ENCODE assay signal across 23 cellular contexts in genomic region chr18:78757014-78757413, GRCh38.
"Had no signal": no experiment of that assay in that cellular context is flagged by ENCODE, and none has a peak within 500 bp of the region (broad histone marks: within the 10 kb centered on the region; RNA-seq: fewer than 3 reads in every experiment).

No MANE protein-coding gene starts in this region.

- H3K36me3 ChIP-seq: lower lobe of right lung, neutrophil, right lobe of liver, tibial artery had no signal

- H3K4me1 ChIP-seq: lower lobe of right lung, parathyroid adenoma, right lobe of liver, testis, tibial artery had no signal

- H3K27ac ChIP-seq: lower lobe of right lung, neutrophil, parathyroid adenoma, right lobe of liver, testis, tibial artery had no signal

- H3K9me3 Mint-ChIP-seq: immature natural killer cell; natural killer cell; stimulated activated effector memory CD8-positive, alpha-beta T cell treated with anti-CD3 and anti-CD28 coated beads, Interleukin-12 subunit alpha, Interleukin-12 subunit beta, amount 100 ng/mL, for 72 hours; type B pancreatic cell had no signal

- H3K27ac Mint-ChIP-seq: immature natural killer cell; natural killer cell; progenitor cell of endocrine pancreas; stimulated activated effector memory CD8-positive, alpha-beta T cell treated with anti-CD3 and anti-CD28 coated beads, Interleukin-12 subunit alpha, Interleukin-12 subunit beta, amount 100 ng/mL, for 72 hours; type B pancreatic cell had no signal

- H3K9me3 ChIP-seq: lower lobe of right lung, neutrophil, right lobe of liver, testis had no signal

- H3K4me3 Mint-ChIP-seq: immature natural killer cell; natural killer cell; stimulated activated effector memory CD8-positive, alpha-beta T cell treated with anti-CD3 and anti-CD28 coated beads, Interleukin-12 subunit alpha, Interleukin-12 subunit beta, amount 100 ng/mL, for 72 hours; type B pancreatic cell had no signal

- H3K4me1 Mint-ChIP-seq: immature natural killer cell; natural killer cell; stimulated activated effector memory CD8-positive, alpha-beta T cell treated with anti-CD3 and anti-CD28 coated beads, Interleukin-12 subunit alpha, Interleukin-12 subunit beta, amount 100 ng/mL, for 72 hours had no signal

- H3K36me3 Mint-ChIP-seq: immature natural killer cell; natural killer cell; stimulated activated effector memory CD8-positive, alpha-beta T cell treated with anti-CD3 and anti-CD28 coated beads, Interleukin-12 subunit alpha, Interleukin-12 subunit beta, amount 100 ng/mL, for 72 hours; type B pancreatic cell had no signal

- FAIRE-seq: frontal cortex, urothelium cell line had no signal

- ATAC-seq: left ventricle myocardium superior; lower lobe of right lung; natural killer cell; right lobe of liver; stimulated activated effector memory CD8-positive, alpha-beta T cell treated with anti-CD3 and anti-CD28 coated beads, Interleukin-12 subunit alpha, Interleukin-12 subunit beta, amount 100 ng/mL, for 72 hours had no signal

- DNase-seq: cortex of kidney; effector CD4-positive, alpha-beta T cell; hypothalamus; immature natural killer cell; islet precursor cell; left ventricle myocardium superior; lower lobe of right lung; natural killer cell; stimulated activated CD4-positive, alpha-beta T cell treated with anti-CD3 and anti-CD28 coated beads, Interleukin-2, amount 100 ng/mL, for 24 hours; stimulated activated CD4-positive, alpha-beta T cell treated with anti-CD3 and anti-CD28 coated beads, Interleukin-4, amount 100 ng/mL, for 24 hours; stimulated activated naive CD4-positive, alpha-beta T cell treated with Interleukin-2 at 50 U/mL for 16 hours; substantia nigra; testis; tibial artery had no signal

- H3K9ac ChIP-seq: parathyroid adenoma had no signal

- H3K4me3 ChIP-seq: lower lobe of right lung, right lobe of liver, smooth muscle cell, testis, tibial artery had no signal

- H3K27me3 ChIP-seq: neutrophil, right lobe of liver, testis had no signal
